ENCODE assay signal across 8 cellular contexts in the genomic region with DNA sequence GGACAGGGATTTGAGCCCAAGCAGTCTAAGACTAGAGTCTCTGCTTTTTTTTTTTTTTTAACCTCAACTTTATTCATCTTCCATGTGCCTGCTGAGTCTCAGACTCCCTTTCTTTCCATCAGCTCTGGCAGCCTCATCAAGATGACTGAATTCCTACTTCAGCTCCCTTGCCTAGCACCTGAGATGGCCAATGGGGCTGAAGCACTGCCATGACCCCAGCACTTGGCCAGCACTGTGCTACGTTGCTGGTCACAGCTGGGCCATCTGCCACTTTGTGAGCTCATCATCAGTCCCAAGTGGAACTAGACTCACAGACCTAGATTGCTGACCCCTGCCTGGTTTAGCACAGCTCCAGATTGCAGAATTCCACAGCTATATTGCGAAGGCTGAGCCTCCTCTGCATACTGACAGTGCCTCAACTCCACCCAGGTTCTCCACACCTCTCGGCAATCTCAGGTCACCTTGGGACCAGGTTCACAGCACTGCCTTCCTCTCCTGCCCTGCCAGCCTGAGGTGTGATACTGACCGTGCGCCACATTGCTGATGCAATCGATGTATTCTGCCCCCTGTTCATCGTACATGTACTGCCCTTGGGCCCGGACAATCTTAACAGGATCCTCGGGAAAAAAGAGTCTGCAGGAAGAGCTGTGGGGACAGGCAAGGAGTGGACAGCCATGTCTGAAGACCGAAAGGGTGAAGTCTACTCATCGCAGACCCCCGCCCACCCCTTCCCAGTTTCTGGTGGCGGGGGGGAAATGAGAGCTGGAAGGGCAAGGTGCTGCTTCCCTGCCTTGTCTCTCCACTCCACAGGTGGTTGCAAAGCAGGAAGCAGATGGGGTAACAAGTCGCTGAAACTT. TPM values are rescaled to one million over a fixed set of nuclear protein-coding genes. Genes with fewer than 3 reads are reported as not detected.
DNase-seq lines count a peak whose midpoint lies in the region; ATAC-seq, FAIRE-seq and TF ChIP-seq lines count a peak whose summit lies in the region.

No MANE protein-coding gene starts in this region.

- DNase-seq in GM12891 (ENCODE audit: insufficient read length, low spot score), result no peak
- DNase-seq in WERI-Rb-1, result no peak
- DNase-seq in heart left ventricle, result peak in 4 of 5 donors; percentile 46 to 74 (median 60)
- no peak for DNase-seq in sciatic nerve (ENCODE audit: low spot score)
- DNase-seq in KBM-7, result no peak
- DNase-seq in A172 (ENCODE audit: low spot score), result no peak
- DNase-seq in iPS-NIHi11 (ENCODE audit: low spot score), result no peak

- in situ Hi-C loops in KBM-7 (cut with MboI; ENCODE audit: low pct_unique_long_range_greater_than_20kb, low sequenced_read_pairs), result no loop called here

- H3K27ac ChIP-seq in WERI-Rb-1 (no peak overlapping the region), heart left ventricle (peak overlapping the region in 9 of 12 donors; percentile 88 to 99 (median 99))

- H3K27me3 ChIP-seq in WERI-Rb-1 (ENCODE audit: insufficient read depth, low read depth, severe bottlenecking) (no peaks in the 10 kb centered on the region), heart left ventricle (no peaks in the 10 kb centered on the region)

- peaks cover 5 to 55% (median 27%) of the 10 kb centered on the region in 12 donors for H3K4me1 ChIP-seq in heart left ventricle

- no peaks in the 10 kb centered on the region; the same call in 1 of the 2 replicates for H3K36me3 ChIP-seq in WERI-Rb-1
- peaks cover 0 to 47% (median 33%) of the 10 kb centered on the region in 9 donors for H3K36me3 ChIP-seq in heart left ventricle

- TF ChIP-seq CTCF in WERI-Rb-1 (IDR thresholded peaks at IDR 0.05; ENCODE audit: low read depth, low read length), result no peak
- TF ChIP-seq CTCF in heart left ventricle (IDR thresholded peaks at IDR 0.05), result no peak

- TF ChIP-seq POLR2A in GM12891 (IDR thresholded peaks at IDR 0.05; ENCODE audit: low read depth, low read length), result no peak
- TF ChIP-seq POLR2A in heart left ventricle (IDR thresholded peaks at IDR 0.05), result no peak

- peak in 3 of 4 donors; percentile 11 to 36 (median 23) for ATAC-seq in heart left ventricle
- peak; percentile 43 for ATAC-seq in sciatic nerve
- no peak for ATAC-seq in GM18867 (IDR thresholded peaks at IDR 0.05; ENCODE audit: unreplicated experiment)

- intact Hi-C loops in heart left ventricle (cut with DNase I) (loop anchor here in 1 of 10 donors (10.0 kb wide), 1 partner anchor 504 kb away; the partner anchor contains the start of gene ZNF354A), sciatic nerve (cut with DNase I) (no loop called here)

- peak; percentile 40 for FAIRE-seq in GM12891 (lab: Jason Lieb, UNC)

- H3K9me3 ChIP-seq in WERI-Rb-1 (ENCODE audit: severe bottlenecking) (no peaks in the 10 kb centered on the region), heart left ventricle (no peaks in the 10 kb centered on the region)

- H3K4me3 ChIP-seq in WERI-Rb-1 (ENCODE audit: low read depth, low read length), result peak overlapping the region; percentile 72
- peak overlapping the region; percentile 59 to 97 (median 73) for H3K4me3 ChIP-seq in heart left ventricle

- WGBS in heart left ventricle, 4 donors, result 64 to 69% (median 66%) methylated on average over 14 of the region's 14 CpGs

TF ChIP-seq in GM12891, 5 proteins besides CTCF, POLR2A, EP300 and RAD21:
- no peak for TF ChIP-seq PAX5 (IDR thresholded peaks at IDR 0.05; ENCODE audit: insufficient read depth, low read length, severe bottlenecking)
- no peak for TF ChIP-seq POU2F2 (IDR thresholded peaks at IDR 0.05; ENCODE audit: low read depth, low read length)
- no peak for TF ChIP-seq POLR2AphosphoS5 (IDR thresholded peaks at IDR 0.05; ENCODE audit: low read depth, low read length)
- TF ChIP-seq TAF1 (IDR thresholded peaks at IDR 0.05; ENCODE audit: low read depth, low read length), result no peak
- TF ChIP-seq SPI1 (IDR thresholded peaks at IDR 0.05; ENCODE audit: low read depth, low read length), result no peak

RNA-seq across cellular contexts. Expression of gene PHYKPL, which starts 1.5 kb away (rescaled TPM):
- polyA plus RNA-seq in GM12891 (2012; ENCODE audit: low read depth, missing spikeins), result 24.9 TPM
- total RNA-seq in heart left ventricle, result 10 to 100 TPM; 33.3 to 56.2 (median 38.6) TPM
- 10 to 100 TPM; 21.3 to 41.8 TPM for polyA plus RNA-seq in heart left ventricle
- 133 TPM for total RNA-seq in sciatic nerve
- total RNA-seq in A172 (2014; rRNA removed; shearing (Covaris generic)), result 2.4 and 3.6 TPM in 2 replicates

RNA-seq across cellular contexts. Expression of gene HNRNPAB, which starts 26.8 kb away (rescaled TPM):
- 163 TPM for polyA plus RNA-seq in GM12891 (2012; ENCODE audit: low read depth, missing spikeins)
- total RNA-seq in heart left ventricle (100 to 1,000 TPM in 3 of 9 donors, 10 to 100 TPM in 6; 64.2 to 139 (median 85.7) TPM), sciatic nerve (88.0 TPM)
- polyA plus RNA-seq in heart left ventricle, result 100 to 1,000 TPM; 109 to 150 TPM
- total RNA-seq in A172 (2014; rRNA removed; shearing (Covaris generic)), result 98.5 and 106 TPM in 2 replicates

RNA-seq across cellular contexts. Expression of gene GMCL2, which starts 43.9 kb away (rescaled TPM):
- polyA plus RNA-seq in GM12891 (2012; ENCODE audit: low read depth, missing spikeins), result 0.03 TPM
- not detected for total RNA-seq in heart left ventricle
- not detected for polyA plus RNA-seq in heart left ventricle
- total RNA-seq in sciatic nerve, result not detected
- not detected in 2 replicates for total RNA-seq in A172 (2014; rRNA removed; shearing (Covaris generic))

Comparison
In these comparisons a context has a peak if more than half of its experiments do, and no peak if none do; other contexts are left out.
1. DNase-seq: peak in heart left ventricle (4 of 5); none in GM12891 (single experiment), WERI-Rb-1 (single experiment), sciatic nerve (single experiment), KBM-7 (single experiment), A172 (single experiment) and iPS-NIHi11 (single experiment).